Comparison of ENCODE assay signal across 1 cellular context in genomic region chr1:184399192-184399847, GRCh38.
A peak's percentile ranks its signal among the peaks of the same experiment; 100 is the strongest.
TF ChIP-seq lines count a peak whose summit lies in the region.

No MANE protein-coding gene starts in this region.

TF ChIP-seq in HEK293, 187 proteins besides CTCF, POLR2A, EP300 and RAD21 (continued from another document):
- TF ChIP-seq, protein P1, sequence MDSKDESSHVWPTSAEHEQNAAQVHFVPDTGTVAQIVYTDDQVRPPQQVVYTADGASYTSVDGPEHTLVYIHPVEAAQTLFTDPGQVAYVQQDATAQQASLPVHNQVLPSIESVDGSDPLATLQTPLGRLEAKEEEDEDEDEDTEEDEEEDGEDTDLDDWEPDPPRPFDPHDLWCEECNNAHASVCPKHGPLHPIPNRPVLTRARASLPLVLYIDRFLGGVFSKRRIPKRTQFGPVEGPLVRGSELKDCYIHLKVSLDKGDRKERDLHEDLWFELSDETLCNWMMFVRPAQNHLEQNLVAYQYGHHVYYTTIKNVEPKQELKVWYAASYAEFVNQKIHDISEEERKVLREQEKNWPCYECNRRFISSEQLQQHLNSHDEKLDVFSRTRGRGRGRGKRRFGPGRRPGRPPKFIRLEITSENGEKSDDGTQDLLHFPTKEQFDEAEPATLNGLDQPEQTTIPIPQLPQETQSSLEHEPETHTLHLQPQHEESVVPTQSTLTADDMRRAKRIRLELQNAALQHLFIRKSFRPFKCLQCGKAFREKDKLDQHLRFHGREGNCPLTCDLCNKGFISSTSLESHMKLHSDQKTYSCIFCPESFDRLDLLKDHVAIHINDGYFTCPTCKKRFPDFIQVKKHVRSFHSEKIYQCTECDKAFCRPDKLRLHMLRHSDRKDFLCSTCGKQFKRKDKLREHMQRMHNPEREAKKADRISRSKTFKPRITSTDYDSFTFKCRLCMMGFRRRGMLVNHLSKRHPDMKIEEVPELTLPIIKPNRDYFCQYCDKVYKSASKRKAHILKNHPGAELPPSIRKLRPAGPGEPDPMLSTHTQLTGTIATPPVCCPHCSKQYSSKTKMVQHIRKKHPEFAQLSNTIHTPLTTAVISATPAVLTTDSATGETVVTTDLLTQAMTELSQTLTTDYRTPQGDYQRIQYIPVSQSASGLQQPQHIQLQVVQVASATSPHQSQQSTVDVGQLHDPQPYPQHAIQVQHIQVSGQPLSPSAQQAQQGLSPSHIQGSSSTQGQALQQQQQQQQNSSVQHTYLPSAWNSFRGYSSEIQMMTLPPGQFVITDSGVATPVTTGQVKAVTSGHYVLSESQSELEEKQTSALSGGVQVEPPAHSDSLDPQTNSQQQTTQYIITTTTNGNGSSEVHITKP (tag by site-specific recombination; IDR thresholded peaks at IDR 0.05): 0 out of 2 replicates have a peak, but pooled peaks have one; percentile 11
- TF ChIP-seq GLIS2 (tag by site-specific recombination; IDR thresholded peaks at IDR 0.05): no peak
